26 cellular contexts compared by ENCODE assay signal in genomic region chr13:103833453-103833852, GRCh38.
"Had no signal": no experiment of that assay in that cellular context is flagged by ENCODE, and none has a peak within 500 bp of the region (broad histone marks: within the 10 kb centered on the region; RNA-seq: fewer than 3 reads in every experiment).

No MANE protein-coding gene starts in this region.

- H3K27ac ChIP-seq: stomach, suprapubic skin, testis, thoracic aorta, thyroid gland, tibial artery, tibial nerve, transverse colon, upper lobe of left lung, upper lobe of right lung, uterus, vagina had no signal

- DNase-seq: stimulated activated CD4-positive, alpha-beta T cell treated with anti-CD3 and anti-CD28 coated beads, Interleukin-2, amount 100 ng/mL, for 48 hours; stimulated activated CD4-positive, alpha-beta T cell treated with anti-CD3 and anti-CD28 coated beads, Interleukin-4, amount 100 ng/mL, for 1 hour; stimulated activated CD4-positive, alpha-beta T cell treated with anti-CD3 and anti-CD28 coated beads, Interleukin-4, amount 100 ng/mL, for 24 hours; stimulated activated CD4-positive, alpha-beta T cell treated with anti-CD3 and anti-CD28 coated beads, Interleukin-4, amount 100 ng/mL, for 4 hours; stimulated activated CD8-positive, alpha-beta memory T cell treated with anti-CD3 and anti-CD28 coated beads, Interleukin-4, amount 100 ng/mL, for 48 hours; stimulated activated naive B cell treated with anti-CD40 and anti-IgM and Interleukin-4, amounts not matched to agents 10 μg/mL and 1 μg/mL and 100 μg/mL, for 72 hours; stimulated activated naive CD4-positive, alpha-beta T cell; stimulated activated naive CD4-positive, alpha-beta T cell treated with Interleukin-2 at 50 U/mL for 16 hours; stimulated activated naive CD8-positive, alpha-beta T cell treated with anti-CD3 and anti-CD28 coated beads, Interleukin-15, amount 100 ng/mL, for 72 hours; stimulated activated naive CD8-positive, alpha-beta T cell treated with anti-CD3 and anti-CD28 coated beads, Interleukin-15, Interleukin-2, amounts not matched to agents 100 U/mL and 50 U/mL, for 24 hours; stomach; substantia nigra; testis; thyroid gland; tibial artery; transverse colon; trophoblast cell; upper lobe of right lung; uterus had no signal

- ATAC-seq: stimulated activated effector memory CD8-positive, alpha-beta T cell treated with anti-CD3 and anti-CD28 coated beads, Interleukin-12 subunit alpha, Interleukin-12 subunit beta, amount 100 ng/mL, for 72 hours; stimulated activated memory B cell treated with anti-CD40 and anti-IgM and Interleukin-4, amounts not matched to agents 10 μg/mL and 1 μg/mL and 100 μg/mL, for 72 hours; stimulated activated naive B cell treated with anti-CD40 and anti-IgM and Interleukin-4, amounts not matched to agents 10 μg/mL and 1 μg/mL and 100 μg/mL, for 72 hours; stimulated activated naive CD8-positive, alpha-beta T cell treated with anti-CD3 and anti-CD28 coated beads, Interleukin-15, amount 100 ng/mL, for 72 hours; stimulated activated naive CD8-positive, alpha-beta T cell treated with anti-CD3 and anti-CD28 coated beads, Interleukin-15, Interleukin-2, amounts not matched to agents 100 U/mL and 50 U/mL, for 24 hours; upper lobe of right lung had no signal

- H3K9me3 ChIP-seq: suprapubic skin, testis, thoracic aorta, thyroid gland, transverse colon, upper lobe of right lung, uterus, vagina had no signal

- H3K4me3 ChIP-seq: stomach, suprapubic skin, testis, thoracic aorta, thyroid gland, tibial artery, tibial nerve, transverse colon, upper lobe of left lung, upper lobe of right lung, uterus, vagina had no signal

- H3K36me3 ChIP-seq: stomach, suprapubic skin, thoracic aorta, thyroid gland, tibial artery, tibial nerve, transverse colon, upper lobe of left lung, upper lobe of right lung, uterus, vagina had no signal
